ENCODE assay signal across 2 cellular contexts in genomic region chr1:186337554-186337953, GRCh38.
TF ChIP-seq lines count a peak whose summit lies in the region.

No MANE protein-coding gene starts in this region.

TF ChIP-seq in IMR-90, 13 proteins besides CTCF, POLR2A, EP300 and RAD21:
- TF ChIP-seq RFX5 (IDR thresholded peaks at IDR 0.05; ENCODE audit: low read depth, low read length) (no peak), MAFK (IDR thresholded peaks at IDR 0.05; ENCODE audit: low read depth, low read length) (peak; percentile 34; the same call in 1 of the 2 replicates), MXI1 (IDR thresholded peaks at IDR 0.05; ENCODE audit: borderline replicate concordance, low read depth, low read length) (no peak)

TF ChIP-seq in K562, 482 proteins besides CTCF, POLR2A, EP300 and RAD21:
- TF ChIP-seq HNRNPH1 (optimal IDR thresholded peaks at IDR 0.05; ENCODE audit: low read depth, low read length) (peak; percentile 48), CTCFL (IDR thresholded peaks at IDR 0.05; ENCODE audit: borderline replicate concordance, insufficient read depth, low read depth, low read length, poor library complexity, severe bottlenecking) (no peak), HIVEP1 (CRISPR knock-in tag; IDR thresholded peaks at IDR 0.05) (no peak), SRSF1 (IDR thresholded peaks at IDR 0.05; ENCODE audit: low read depth, low read length) (0 out of 2 replicates have a peak, but pooled peaks have one; percentile 72), CBX8 (IDR thresholded peaks at IDR 0.05; ENCODE audit: borderline replicate concordance, extremely low read depth, low read depth, low read length, poor library complexity, severe bottlenecking) (no peak), C11orf30 (IDR thresholded peaks at IDR 0.05; ENCODE audit: low read depth) (peak; percentile 79), MAFF (IDR thresholded peaks at IDR 0.05; ENCODE audit: low read length) (peak; percentile 8; the same call in 1 of the 2 replicates), MAFG (tag; conservative IDR thresholded peaks at IDR 0.05) (peak; percentile 51), CBFA2T3 (IDR thresholded peaks at IDR 0.05) (no peak), ZNF316 (IDR thresholded peaks at IDR 0.05) (peak; percentile 93), U2AF2 (optimal IDR thresholded peaks at IDR 0.05; ENCODE audit: low read depth, low read length) (no peak)
- TF ChIP-seq, protein P1, sequence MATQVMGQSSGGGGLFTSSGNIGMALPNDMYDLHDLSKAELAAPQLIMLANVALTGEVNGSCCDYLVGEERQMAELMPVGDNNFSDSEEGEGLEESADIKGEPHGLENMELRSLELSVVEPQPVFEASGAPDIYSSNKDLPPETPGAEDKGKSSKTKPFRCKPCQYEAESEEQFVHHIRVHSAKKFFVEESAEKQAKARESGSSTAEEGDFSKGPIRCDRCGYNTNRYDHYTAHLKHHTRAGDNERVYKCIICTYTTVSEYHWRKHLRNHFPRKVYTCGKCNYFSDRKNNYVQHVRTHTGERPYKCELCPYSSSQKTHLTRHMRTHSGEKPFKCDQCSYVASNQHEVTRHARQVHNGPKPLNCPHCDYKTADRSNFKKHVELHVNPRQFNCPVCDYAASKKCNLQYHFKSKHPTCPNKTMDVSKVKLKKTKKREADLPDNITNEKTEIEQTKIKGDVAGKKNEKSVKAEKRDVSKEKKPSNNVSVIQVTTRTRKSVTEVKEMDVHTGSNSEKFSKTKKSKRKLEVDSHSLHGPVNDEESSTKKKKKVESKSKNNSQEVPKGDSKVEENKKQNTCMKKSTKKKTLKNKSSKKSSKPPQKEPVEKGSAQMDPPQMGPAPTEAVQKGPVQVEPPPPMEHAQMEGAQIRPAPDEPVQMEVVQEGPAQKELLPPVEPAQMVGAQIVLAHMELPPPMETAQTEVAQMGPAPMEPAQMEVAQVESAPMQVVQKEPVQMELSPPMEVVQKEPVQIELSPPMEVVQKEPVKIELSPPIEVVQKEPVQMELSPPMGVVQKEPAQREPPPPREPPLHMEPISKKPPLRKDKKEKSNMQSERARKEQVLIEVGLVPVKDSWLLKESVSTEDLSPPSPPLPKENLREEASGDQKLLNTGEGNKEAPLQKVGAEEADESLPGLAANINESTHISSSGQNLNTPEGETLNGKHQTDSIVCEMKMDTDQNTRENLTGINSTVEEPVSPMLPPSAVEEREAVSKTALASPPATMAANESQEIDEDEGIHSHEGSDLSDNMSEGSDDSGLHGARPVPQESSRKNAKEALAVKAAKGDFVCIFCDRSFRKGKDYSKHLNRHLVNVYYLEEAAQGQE (CRISPR knock-in tag; IDR thresholded peaks at IDR 0.05; ENCODE audit: low read depth), result no peak
- TF ChIP-seq, protein P2, sequence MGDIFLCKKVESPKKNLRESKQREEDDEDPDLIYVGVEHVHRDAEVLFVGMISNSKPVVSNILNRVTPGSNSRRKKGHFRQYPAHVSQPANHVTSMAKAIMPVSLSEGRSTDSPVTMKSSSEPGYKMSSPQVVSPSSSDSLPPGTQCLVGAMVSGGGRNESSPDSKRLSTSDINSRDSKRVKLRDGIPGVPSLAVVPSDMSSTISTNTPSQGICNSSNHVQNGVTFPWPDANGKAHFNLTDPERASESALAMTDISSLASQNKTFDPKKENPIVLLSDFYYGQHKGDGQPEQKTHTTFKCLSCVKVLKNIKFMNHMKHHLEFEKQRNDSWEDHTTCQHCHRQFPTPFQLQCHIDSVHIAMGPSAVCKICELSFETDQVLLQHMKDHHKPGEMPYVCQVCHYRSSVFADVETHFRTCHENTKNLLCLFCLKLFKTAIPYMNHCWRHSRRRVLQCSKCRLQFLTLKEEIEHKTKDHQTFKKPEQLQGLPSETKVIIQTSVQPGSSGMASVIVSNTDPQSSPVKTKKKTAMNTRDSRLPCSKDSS (IDR thresholded peaks at IDR 0.05; ENCODE audit: low read depth, partially characterized antibody), result no peak
